In the genomic region with DNA sequence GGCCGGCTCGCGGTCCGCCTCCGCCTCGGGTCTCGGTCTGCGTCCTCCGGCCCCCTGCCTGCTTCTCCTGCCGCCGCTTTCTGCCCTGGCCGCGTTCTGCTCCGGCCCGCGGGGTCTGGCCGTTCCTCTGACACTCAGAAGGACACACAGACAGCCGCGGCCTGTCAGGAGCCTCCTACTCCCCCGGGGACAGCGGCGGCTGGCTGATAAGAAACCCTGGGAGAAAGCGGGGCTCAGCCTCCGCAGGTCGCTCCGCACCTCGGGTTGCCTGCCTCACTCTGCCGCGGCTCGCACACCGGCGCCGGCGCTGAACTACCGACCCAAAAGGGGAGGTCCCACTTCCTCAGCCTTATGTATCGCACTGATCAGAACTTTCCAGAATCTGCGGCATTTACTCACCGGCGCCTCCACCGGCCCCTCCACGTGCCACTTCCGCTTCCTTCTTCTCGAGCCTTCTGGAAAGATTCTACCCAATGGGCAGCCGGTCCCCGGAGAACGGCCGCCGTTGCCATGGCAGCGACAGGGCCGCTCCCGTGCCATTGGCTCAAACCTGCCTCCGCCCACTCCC, we compare ENCODE assay signal across 7 cellular contexts. TPM values are rescaled to one million over a fixed set of nuclear protein-coding genes. Genes with fewer than 3 reads are reported as not detected.
DNase-seq lines count a peak whose midpoint lies in the region; ATAC-seq and TF ChIP-seq lines count a peak whose summit lies in the region.

A gene (minus strand): TSS at position 322 of the 568 bp plus-strand sequence. CDS start 322 bp downstream, outside the sequence.

- no peaks in the 10 kb centered on the region for H3K9me3 Mint-ChIP-seq in T-helper 1 cell treated with Interleukin-12 subunit alpha and Interleukin-12 subunit beta and Interleukin-4 antibody, amounts not matched to agents 30 μg/mL and 1 μg/mL, for 36 hours

- WGBS in hepatocyte (ENCODE audit: low lambda C conversion rate, missing lambda C conversion rate): under 1% methylated on average over 47 of the region's 52 CpGs

- H3K4me3 ChIP-seq in astrocyte of the cerebellum (ENCODE audit: low read depth, low read length): peak within 1 kb of the TSS; percentile 89
- H3K4me3 ChIP-seq in hepatocyte: peak within 1 kb of the TSS; percentile 50

- peak within 1 kb of the TSS; percentile 80 for H3K4me2 ChIP-seq in hepatocyte

- H3K27ac Mint-ChIP-seq in T-helper 1 cell treated with Interleukin-12 subunit alpha and Interleukin-12 subunit beta and Interleukin-4 antibody, amounts not matched to agents 30 μg/mL and 1 μg/mL, for 36 hours: peak within 1 kb of the TSS; percentile 99

- peaks cover 36% of the 10 kb centered on the region for H3K4me1 Mint-ChIP-seq in T-helper 1 cell treated with Interleukin-12 subunit alpha and Interleukin-12 subunit beta and Interleukin-4 antibody, amounts not matched to agents 30 μg/mL and 1 μg/mL, for 36 hours (ENCODE audit: low read depth)

- TF ChIP-seq CTCF in astrocyte of the cerebellum (IDR thresholded peaks at IDR 0.05; ENCODE audit: low read depth, low read length, missing control alignments): peak; percentile 24
- TF ChIP-seq CTCF in hepatocyte (IDR thresholded peaks at IDR 0.05; ENCODE audit: poor library complexity): peak; percentile 19

- ATAC-seq in GM18498 (IDR thresholded peaks at IDR 0.05; ENCODE audit: unreplicated experiment) (peak; percentile 83), HG02884 (IDR thresholded peaks at IDR 0.05; ENCODE audit: unreplicated experiment) (peak; percentile 76)

- peaks cover 40% of the 10 kb centered on the region for H3K79me2 ChIP-seq in hepatocyte

- DNase-seq in NCI-H1694 (lab: John Stamatoyannopoulos, UW): peak; percentile 79
- DNase-seq in astrocyte of the cerebellum (ENCODE audit: low read depth): peak; percentile 94
- DNase-seq in hepatocyte (ENCODE audit: low spot score): peak; percentile 99
- DNase-seq in renal cortical epithelial cell (ENCODE audit: low read depth): peak; percentile 92

- no peaks in the 10 kb centered on the region for H3K27me3 Mint-ChIP-seq in T-helper 1 cell treated with Interleukin-12 subunit alpha and Interleukin-12 subunit beta and Interleukin-4 antibody, amounts not matched to agents 30 μg/mL and 1 μg/mL, for 36 hours (ENCODE audit: low read depth)

- peak within 1 kb of the TSS; percentile 94 for H3K4me3 Mint-ChIP-seq in T-helper 1 cell treated with Interleukin-12 subunit alpha and Interleukin-12 subunit beta and Interleukin-4 antibody, amounts not matched to agents 30 μg/mL and 1 μg/mL, for 36 hours

- H3K36me3 ChIP-seq in hepatocyte (replicated peaks; ENCODE audit: insufficient read depth, low read depth): no peaks in the 10 kb centered on the region

- peak within 1 kb of the TSS; percentile 51 for H2AFZ ChIP-seq in hepatocyte

- peak within 1 kb of the TSS; percentile 88 for H3K27ac ChIP-seq in hepatocyte

- H3K4me1 ChIP-seq in hepatocyte (ENCODE audit: insufficient read depth): peaks cover 13% of the 10 kb centered on the region

- in situ Hi-C loops in astrocyte of the cerebellum (cut with HindIII; ENCODE audit: low sequenced_read_pairs): no loop called here

- no peaks in the 10 kb centered on the region for H3K9me3 ChIP-seq in hepatocyte (ENCODE audit: low read depth)

- H3K27me3 ChIP-seq in hepatocyte: no peaks in the 10 kb centered on the region

- no peaks in the 10 kb centered on the region for H3K9me2 ChIP-seq in hepatocyte (replicated peaks; ENCODE audit: insufficient read depth)

- H3K36me3 Mint-ChIP-seq in T-helper 1 cell treated with Interleukin-12 subunit alpha and Interleukin-12 subunit beta and Interleukin-4 antibody, amounts not matched to agents 30 μg/mL and 1 μg/mL, for 36 hours (ENCODE audit: low read depth): peaks cover 19% of the 10 kb centered on the region

- peaks cover 20% of the 10 kb centered on the region for H4K20me1 ChIP-seq in hepatocyte (ENCODE audit: insufficient read depth, poor library complexity, severe bottlenecking)

RNA-seq across cellular contexts. Expression of the gene that starts here (rescaled TPM):
- 74.2 and 80.9 TPM in 2 replicates for total RNA-seq in hepatocyte
- 50.6 and 64.1 TPM in 2 replicates for polyA plus RNA-seq in hepatocyte
- 50.0 and 102 TPM in 2 replicates for total RNA-seq in renal cortical epithelial cell

Comparison
In these comparisons a context has a peak if more than half of its experiments do, and no peak if none do; other contexts are left out.
1. Peak in every context shown above with its lines: DNase-seq, ATAC-seq, H3K4me3 ChIP-seq and H3K27ac ChIP-seq.